Comparison of ENCODE assay signal across 20 cellular contexts in the genomic region with DNA sequence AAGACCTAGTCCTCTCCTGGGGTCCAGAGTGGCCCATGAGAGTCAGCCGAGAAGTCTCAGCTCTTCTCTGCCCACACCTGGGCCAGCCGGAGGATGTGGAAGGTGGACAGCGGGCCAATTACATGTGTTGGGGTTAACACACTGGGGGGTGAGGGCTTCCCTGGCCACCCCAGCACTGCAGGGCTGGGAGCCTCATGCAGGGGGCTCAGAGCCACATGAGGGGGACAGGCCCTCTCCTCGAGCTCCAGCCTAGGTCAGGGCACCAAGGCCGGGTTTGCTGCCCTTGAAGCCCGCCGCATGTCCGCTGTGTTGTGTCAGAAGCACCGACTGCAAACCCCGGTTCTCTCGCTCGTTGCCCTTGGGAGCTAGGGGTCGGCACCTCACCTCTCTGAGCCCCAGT. TPM values are rescaled to one million over a fixed set of nuclear protein-coding genes. Genes with fewer than 3 reads are reported as not detected.
DNase-seq lines count a peak whose midpoint lies in the region; ATAC-seq, FAIRE-seq and TF ChIP-seq lines count a peak whose summit lies in the region.
"Had no signal": no experiment of that assay in that cellular context is flagged by ENCODE, and none has a peak within 500 bp of the region (broad histone marks: within the 10 kb centered on the region; RNA-seq: fewer than 3 reads in every experiment).

No MANE protein-coding gene starts in this region.

- ATAC-seq in K562 (peak; percentile 3; the same call in 1 of the 3 replicates), aorta (ENCODE audit: low FRiP score) (peak; percentile 25), HG02678 (IDR thresholded peaks at IDR 0.05; ENCODE audit: unreplicated experiment) (no peak)
- ATAC-seq in activated naive CD4-positive, alpha-beta T cell treated with anti-CD3 and anti-CD28 coated beads, Interleukin-2, amount 50 U/mL, for 72 hours = no peak
- ATAC-seq: HCT116 had no signal

- WGBS in K562 (ENCODE audit: insufficient coverage, low coverage, missing lambda C conversion rate) = 25% methylated on average over 13 of the region's 13 CpGs
- WGBS in H1 (ENCODE audit: extremely low coverage in 1 of 2, insufficient coverage in 1 of 2, insufficient read length in 1 of 2, insufficient replicate concordance in 2 of 2, low coverage in 1 of 2, low lambda C conversion rate in 2 of 2, missing lambda C conversion rate in 1 of 2), 2 experiments = 88% methylated on average over 13 of the region's 13 CpGs; no CpG with 5 or more reads in 1 of the 2 experiments
- WGBS in aorta, 2 donors = 88 to 90% methylated on average over 13 of the region's 13 CpGs

- peaks cover 53 to 78% of the 10 kb centered on the region in 2 experiments for H3K27me3 ChIP-seq in K562 (ENCODE audit: control insufficient read depth in 2 of 2, insufficient read depth in 2 of 2, low read length in 2 of 2)
- no peaks in the 10 kb centered on the region for H3K27me3 ChIP-seq in H1 (replicated peaks in 1 of 4; ENCODE audit: control insufficient read depth in 3 of 4, extremely low read depth in 1 of 4, insufficient read depth in 3 of 4, low read length in 3 of 4)
- H3K27me3 ChIP-seq in osteoblast (ENCODE audit: insufficient read depth, low read length) = peaks cover 57% of the 10 kb centered on the region
- no peaks in the 10 kb centered on the region for H3K27me3 ChIP-seq in aorta (ENCODE audit: control insufficient read depth in 1 of 2, insufficient read depth in 2 of 2, low read length in 1 of 2)

- H2AK5ac ChIP-seq in H1 (ENCODE audit: low read depth, low read length) = no peak overlapping the region

- no peak overlapping the region for H4K8ac ChIP-seq in H1 (ENCODE audit: extremely low read depth, insufficient read depth, low read length)

- H3K4me2 ChIP-seq in K562 (ENCODE audit: insufficient read depth, low read length) (no peak overlapping the region), H1 (ENCODE audit: insufficient read depth in 1 of 2, low read depth in 2 of 2, low read length in 2 of 2) (no peak overlapping the region), osteoblast (ENCODE audit: insufficient read depth, low read length) (no peak overlapping the region)

- no peak overlapping the region for H2BK12ac ChIP-seq in H1 (ENCODE audit: low read depth, low read length)

- H3K4me3 ChIP-seq in K562 = no peak overlapping the region
- H3K4me3 ChIP-seq in H1 (ENCODE audit: extremely low read depth in 1 of 4, insufficient read depth in 2 of 4, low read depth in 3 of 4, low read length in 4 of 4) = no peak overlapping the region
- no peak overlapping the region for H3K4me3 ChIP-seq in osteoblast (ENCODE audit: insufficient read depth, low read length)
- no peak overlapping the region for H3K4me3 ChIP-seq in aorta (ENCODE audit: low read length in 2 of 2)

- no peak overlapping the region for H3K18ac ChIP-seq in H1 (ENCODE audit: extremely low read depth, low read length)

- H2BK20ac ChIP-seq in H1 (ENCODE audit: low read length) = no peak overlapping the region

- H3K27ac ChIP-seq in K562 (ENCODE audit: extremely low read depth, low read depth, low read length) = no peak overlapping the region
- H3K27ac ChIP-seq in H1 (ENCODE audit: low read depth, low read length) = no peak overlapping the region
- H3K27ac ChIP-seq in osteoblast (ENCODE audit: low read depth, low read length) = no peak overlapping the region
- no peak overlapping the region for H3K27ac ChIP-seq in aorta (ENCODE audit: low read depth in 1 of 2, low read length in 2 of 2)

- no peak overlapping the region for H2BK15ac ChIP-seq in H1 (ENCODE audit: low read length)

- H3K9me3 ChIP-seq in K562 (replicated peaks; ENCODE audit: control insufficient read depth, insufficient read depth, low read depth, low read length) = no peaks in the 10 kb centered on the region
- no peaks in the 10 kb centered on the region for H3K9me3 ChIP-seq in H1 (ENCODE audit: insufficient read depth in 2 of 2, low read depth in 1 of 2, low read length in 1 of 2)
- no peaks in the 10 kb centered on the region for H3K9me3 ChIP-seq in osteoblast (ENCODE audit: low read depth, low read length)
- no peaks in the 10 kb centered on the region for H3K9me3 ChIP-seq in aorta (ENCODE audit: control insufficient read depth, low read length)

- no peak overlapping the region for H4K5ac ChIP-seq in H1 (ENCODE audit: insufficient read length, low read depth, low read length)

- H2BK5ac ChIP-seq in H1 (ENCODE audit: low read depth, low read length) = 0 out of 2 replicates have a peak overlapping the region, but pooled peaks have one; percentile 81

- no peaks in the 10 kb centered on the region for H3K36me3 Mint-ChIP-seq in activated naive CD4-positive, alpha-beta T cell treated with anti-CD3 and anti-CD28 coated beads, Interleukin-2, amount 50 U/mL, for 72 hours
- H3K36me3 Mint-ChIP-seq: CD4-positive, alpha-beta memory T cell had no signal

- H3K4me1 ChIP-seq in K562 (replicated peaks in 1 of 2; ENCODE audit: control insufficient read depth in 2 of 2, insufficient read depth in 2 of 2, low read length in 2 of 2) (peaks cover 0 to 27% of the 10 kb centered on the region in 2 experiments; a peak in 1 of 5 replicates), H1 (replicated peaks in 1 of 4; ENCODE audit: control insufficient read depth in 3 of 4, insufficient read depth in 4 of 4, low read length in 3 of 4) (peaks cover 0 to 11% (median 3%) of the 10 kb centered on the region in 4 experiments; a peak in 5 of 7 replicates), osteoblast (ENCODE audit: insufficient read depth, low read length) (no peaks in the 10 kb centered on the region), aorta (ENCODE audit: control insufficient read depth in 1 of 2, insufficient read depth in 2 of 2, low read length in 2 of 2) (no peaks in the 10 kb centered on the region)

- H3K14ac ChIP-seq in H1 (ENCODE audit: insufficient read length) = no peak overlapping the region

- in situ Hi-C loops in K562 (cut with MboI) = loop anchor here (25.0 kb wide), 1 partner anchor 902 kb away; no protein-coding TSS in a partner anchor

- no peak for DNase-seq in K562 (ENCODE audit: extremely low read depth in 1 of 4, low spot score in 3 of 4)
- no peak for DNase-seq in H1 (ENCODE audit: low read depth in 1 of 2, low spot score in 2 of 2)
- peak; percentile 64 for DNase-seq in osteoblast (ENCODE audit: insufficient read length, low spot score, missing footprints)
- DNase-seq in aorta = peak in 1 of 2 donors; percentile 41
- no peak for DNase-seq in activated naive CD4-positive, alpha-beta T cell treated with anti-CD3 and anti-CD28 coated beads, Interleukin-2, amount 50 U/mL, for 72 hours (ENCODE audit: low spot score in 2 of 2)
- DNase-seq in stimulated activated CD4-positive, alpha-beta T cell treated with anti-CD3 and anti-CD28 coated beads, Interleukin-4, amount 100 ng/mL, for 4 hours = no peak
- DNase-seq: C1 segment of cervical spinal cord; Calu3; CD4-positive, alpha-beta memory T cell; COR-L47; DMS53; DMS79 treated with DMSO at 0.1 percent for 48 hours; GF-D8; GOT3; H9 had no signal

- no TSS peak for BruUV-seq in K562 (replicated peaks; lab: Mats Ljungman, UMichigan)

- H3K36me3 ChIP-seq in K562 (ENCODE audit: control insufficient read depth, insufficient read depth, low read length) (no peaks in the 10 kb centered on the region), H1 (ENCODE audit: control insufficient read depth in 2 of 4, insufficient read depth in 4 of 4, low read length in 3 of 4) (no peaks in the 10 kb centered on the region), osteoblast (ENCODE audit: insufficient read depth, low read length) (no peaks in the 10 kb centered on the region), aorta (ENCODE audit: control insufficient read depth in 1 of 2, insufficient read depth in 2 of 2, low read length in 1 of 2) (no peaks in the 10 kb centered on the region)

- no peaks in the 10 kb centered on the region for H3K79me1 ChIP-seq in H1 (ENCODE audit: low read depth, low read length)

- no peak overlapping the region for H4K91ac ChIP-seq in H1 (replicated peaks; ENCODE audit: insufficient read length, low read length)

- no peak overlapping the region for H3K4ac ChIP-seq in H1 (replicated peaks; ENCODE audit: insufficient read length, low read depth, low read length)

- TF ChIP-seq RAD21 in K562 (CRISPR knock-in tag; conservative IDR thresholded peaks at IDR 0.05 in 1 of 2, IDR thresholded peaks at IDR 0.05 in 1 of 2) (no peak), H1 (IDR thresholded peaks at IDR 0.05 in 1 of 2, conservative IDR thresholded peaks at IDR 0.05 in 1 of 2; ENCODE audit: low read depth in 2 of 2, low read length in 2 of 2) (no peak)

- POLR2A ChIA-PET in K562 (lab: Yijun Ruan, JAX) (interaction anchor here (0.6 to 3.4 kb wide), 6 partner anchors 8 to 334 kb away, joined by 3 to 14 read pairs (median 5); no protein-coding TSS in a partner anchor), H1 (lab: Charles Lee; ENCODE audit: partially characterized antibody) (interaction anchor here (0.9 to 1.4 kb wide), 3 partner anchors 12 to 30 kb away, joined by 3 to 5 read pairs (median 4); partner anchors contain the start of gene LHX4)

- intact Hi-C loops in K562 (cut with micrococcal nuclease) (no loop called here), aorta (cut with DNase I) (no loop called here)

- no peak for TF ChIP-seq CTCF in K562 (IDR thresholded peaks at IDR 0.05 in 2 of 3, conservative IDR thresholded peaks at IDR 0.05 in 1 of 3; ENCODE audit: insufficient read depth in 2 of 3, low read depth in 1 of 3, low read length in 3 of 3)
- TF ChIP-seq CTCF in H1 (IDR thresholded peaks at IDR 0.05; ENCODE audit: control extremely low read depth in 1 of 3, insufficient read depth in 1 of 3, low read depth in 1 of 3, low read length in 3 of 3) = no peak
- no peak for TF ChIP-seq CTCF in osteoblast (IDR thresholded peaks at IDR 0.05; ENCODE audit: extremely low read depth, low read depth, low read length)

- no peaks in the 10 kb centered on the region for H3K9me3 Mint-ChIP-seq in activated naive CD4-positive, alpha-beta T cell treated with anti-CD3 and anti-CD28 coated beads, Interleukin-2, amount 50 U/mL, for 72 hours
- H3K9me3 Mint-ChIP-seq: CD4-positive, alpha-beta memory T cell; H9 had no signal

- no peak overlapping the region for H3K9ac ChIP-seq in K562 (ENCODE audit: insufficient read depth in 1 of 2, low read depth in 2 of 2, low read length in 2 of 2)
- no peak overlapping the region for H3K9ac ChIP-seq in H1 (replicated peaks in 1 of 4; ENCODE audit: extremely low read depth in 1 of 4, low read depth in 3 of 4, low read length in 3 of 4)

- no peak for TF ChIP-seq EP300 in K562 (IDR thresholded peaks at IDR 0.05; ENCODE audit: low read length)
- no peak for TF ChIP-seq EP300 in H1 (IDR thresholded peaks at IDR 0.05; ENCODE audit: borderline replicate concordance in 1 of 2, low read depth in 2 of 2, low read length in 2 of 2)

- H3K27ac Mint-ChIP-seq in activated naive CD4-positive, alpha-beta T cell treated with anti-CD3 and anti-CD28 coated beads, Interleukin-2, amount 50 U/mL, for 72 hours = no peak overlapping the region
- H3K27ac Mint-ChIP-seq: CD4-positive, alpha-beta memory T cell had no signal

- TF ChIP-seq POLR2A in K562 (conservative IDR thresholded peaks at IDR 0.05) (no peak), H1 (IDR thresholded peaks at IDR 0.05; ENCODE audit: control extremely low read depth in 1 of 2, low read depth in 2 of 2, low read length in 2 of 2) (no peak)

- H3K56ac ChIP-seq in H1 (replicated peaks; ENCODE audit: insufficient read length, low read depth, low read length) = no peak overlapping the region

- no peaks in the 10 kb centered on the region for H3K23me2 ChIP-seq in H1 (ENCODE audit: low read depth, low read length)

- H4K20me1 ChIP-seq in K562 (replicated peaks; ENCODE audit: control insufficient read depth, insufficient read depth, low read length) (no peaks in the 10 kb centered on the region; the same call in 1 of the 2 replicates), H1 (replicated peaks in 1 of 2; ENCODE audit: control insufficient read depth in 1 of 2, insufficient read depth in 2 of 2, low read length in 2 of 2) (no peaks in the 10 kb centered on the region), osteoblast (ENCODE audit: insufficient read depth, low read length) (no peaks in the 10 kb centered on the region)

- H3K79me2 ChIP-seq in K562 (ENCODE audit: control insufficient read depth, insufficient read depth, low read length) (no peaks in the 10 kb centered on the region), H1 (ENCODE audit: control insufficient read depth in 1 of 2, insufficient read depth in 2 of 2, low read length in 2 of 2) (no peaks in the 10 kb centered on the region), osteoblast (ENCODE audit: insufficient read depth, low read length) (no peaks in the 10 kb centered on the region)

- H3K9me1 ChIP-seq in K562 (ENCODE audit: control insufficient read depth, insufficient read depth, low read length) = no peaks in the 10 kb centered on the region

- no peak overlapping the region for H3K23ac ChIP-seq in H1 (ENCODE audit: insufficient read length)

- CTCF ChIA-PET in K562 (lab: Yijun Ruan, JAX; ENCODE audit: low intra/inter-chr PET ratio) = no interaction called here
- CTCF ChIA-PET in H1 (lab: Charles Lee; ENCODE audit: partially characterized antibody) = interaction anchor here (0.6 to 17.1 kb wide), 14 partner anchors 8 to 222 kb away, joined by 3 to 244 read pairs (median 6); no protein-coding TSS in a partner anchor

- no peak overlapping the region for H2BK120ac ChIP-seq in H1 (replicated peaks; ENCODE audit: low read depth, low read length)

- FAIRE-seq in K562 (lab: Jason Lieb, UNC) (no peak), H1 (lab: Jason Lieb, UNC) (no peak)
- FAIRE-seq: GM12892 had no signal

- no peak overlapping the region for H2AFZ ChIP-seq in K562 (ENCODE audit: low read depth, low read length)
- no peak overlapping the region for H2AFZ ChIP-seq in H1 (ENCODE audit: low read length)
- no peak overlapping the region for H2AFZ ChIP-seq in osteoblast (ENCODE audit: low read length)

RNA-seq across cellular contexts. Expression of gene LHX4, which starts 30.5 kb away (rescaled TPM):
- 0.12 TPM in 1 of 2 replicates, not detected in the other for total RNA-seq in K562 (2011; cell fraction: chromatin; rRNA removed; ENCODE audit: low replicate concordance)
- total RNA-seq in K562 (2011; cell fraction: nucleolus; rRNA removed) = not detected in 2 replicates
- 0.15 TPM in 1 of 2 replicates, not detected in the other for total RNA-seq in K562 (2011; cell fraction: nucleoplasm; rRNA removed)
- not detected in 2 replicates for total RNA-seq in K562 (2014; rRNA removed)
- total RNA-seq in K562 (2014; rRNA removed; fragmentation: Illumina TruSeq; extraction: Trizol) = 0.03 and 0.04 TPM in 2 replicates
- not detected in 2 replicates for total RNA-seq in K562 (2015; rRNA removed; fragmentation: Illumina TruSeq; extraction: Trizol)
- not detected in 2 replicates for total RNA-seq in K562 (2021)
- polyA plus RNA-seq in K562 (2011; rRNA removed) = 0.01 and 0.03 TPM in 2 replicates
- polyA plus RNA-seq in K562 (2011; cell fraction: cytosol; rRNA removed) = 0.01 TPM in 2 replicates
- 0.01 and 0.04 TPM in 2 replicates for polyA plus RNA-seq in K562 (2011; cell fraction: nucleus; rRNA removed)
- 1.1 and 1.6 TPM in 2 replicates for polyA plus RNA-seq in K562 (2012)
- polyA plus RNA-seq in K562 (2014; fragmentation: Illumina TruSeq; extraction: Trizol) = not detected in 2 replicates
- polyA plus RNA-seq in K562 (2014; fragmentation: Nextera tagmentation; extraction: Ambion mirVana) = under 1 TPM; 0.10 to 0.11 TPM
- polyA plus RNA-seq in K562 (2014; rRNA removed) = not detected in 2 replicates
- not detected in 2 replicates for polyA minus RNA-seq in K562 (2011; rRNA and poly(A)+ RNA removed)
- polyA minus RNA-seq in K562 (2011; cell fraction: cytosol; rRNA and poly(A)+ RNA removed) = not detected in 2 replicates
- polyA minus RNA-seq in K562 (2011; cell fraction: nucleus; rRNA and poly(A)+ RNA removed) = 0.11 TPM in 1 of 2 replicates, not detected in the other
- total RNA-seq in H1 (2021; fragmentation: NEBNext Ultra II Directional; extraction: Animal tissue kit (Norgen Biotek cat#: 25700)) = 4.9 and 5.7 TPM in 2 replicates
- polyA plus RNA-seq in H1 (2011; rRNA removed) = 0.80 and 0.85 TPM in 2 replicates
- 1.6 TPM for polyA plus RNA-seq in H1 (2011; cell fraction: cytosol; rRNA removed)
- 3.3 TPM for polyA plus RNA-seq in H1 (2011; cell fraction: nucleus; rRNA removed)
- 1.7 to 3.9 TPM (median 2.8 TPM) in 4 replicates for polyA plus RNA-seq in H1 (2012, experiment 1 of 2)
- polyA plus RNA-seq in H1 (2012, experiment 2 of 2) = 1.1 TPM
- 1.1 TPM for polyA plus RNA-seq in H1 (2013, experiment 1 of 2)
- polyA plus RNA-seq in H1 (2013, experiment 2 of 2) = 0.96 TPM
- polyA minus RNA-seq in H1 (2011; rRNA and poly(A)+ RNA removed) = 2.1 and 3.0 TPM in 2 replicates
- polyA minus RNA-seq in H1 (2011; cell fraction: cytosol; rRNA and poly(A)+ RNA removed) = 2.3 TPM
- polyA minus RNA-seq in H1 (2011; cell fraction: nucleus; rRNA and poly(A)+ RNA removed) = 3.0 TPM
- total RNA-seq in osteoblast = not detected in 2 replicates
- not detected for total RNA-seq in aorta
- under 1 TPM; 0.05 to 0.25 TPM for polyA plus RNA-seq in aorta
- total RNA-seq in activated naive CD4-positive, alpha-beta T cell treated with anti-CD3 and anti-CD28 coated beads, Interleukin-2, amount 50 U/mL, for 72 hours = not detected
- total RNA-seq: A673; CD4-positive, alpha-beta memory T cell; G401 had no signal

Comparison
In these comparisons a context has a peak if more than half of its experiments do, and no peak if none do; other contexts are left out.
1. ATAC-seq: peak in K562 (single experiment) and aorta (single experiment); none in activated naive CD4-positive, alpha-beta T cell treated with anti-CD3 and anti-CD28 coated beads, Interleukin-2, amount 50 U/mL, for 72 hours (0 of 2) and HG02678 (single experiment).